ENCODE assay signal across 14 cellular contexts in genomic region chr4:92163348-92163747, GRCh38.
DNase-seq lines count a peak whose midpoint lies in the region; ATAC-seq and TF ChIP-seq lines count a peak whose summit lies in the region.
"Had no signal": no experiment of that assay in that cellular context is flagged by ENCODE, and none has a peak within 500 bp of the region (broad histone marks: within the 10 kb centered on the region; RNA-seq: fewer than 3 reads in every experiment).

No MANE protein-coding gene starts in this region.

- POLR2A ChIA-PET in AG04450 (lab: Yijun Ruan, JAX) = no interaction called here

- no peaks in the 10 kb centered on the region for H3K27me3 ChIP-seq in AG04450 (ENCODE audit: control insufficient read depth, insufficient read depth, low read length)
- H3K27me3 ChIP-seq: thyroid gland had no signal

- H3K4me3 ChIP-seq in AG04450 (ENCODE audit: low read depth, low read length) (no peak overlapping the region), fibroblast of mammary gland (ENCODE audit: control insufficient read depth, low read depth, low read length) (no peak overlapping the region)
- H3K4me3 ChIP-seq: thyroid gland had no signal

- DNase-seq in AG04450 (ENCODE audit: low read depth, low spot score) = no peak
- DNase-seq in OCI-M1 (lab: John Stamatoyannopoulos, UW) = peak; percentile 29
- peak; percentile 1 for DNase-seq in fibroblast of mammary gland (ENCODE audit: low read depth)
- DNase-seq in OCI-M2 (lab: John Stamatoyannopoulos, UW; ENCODE audit: unreplicated experiment) = no peak
- DNase-seq: activated CD4-positive, alpha-beta memory T cell treated with anti-CD3 and anti-CD28 coated beads for 36 hours; head of caudate nucleus; natural killer cell; Right ventricle myocardium superior; stimulated activated CD4-positive, alpha-beta T cell treated with anti-CD3 and anti-CD28 coated beads, Interleukin-2, amount 100 ng/mL, for 48 hours; thyroid gland had no signal

- CTCF ChIA-PET in AG04450 (lab: Charles Lee) = interaction anchor here (0.8 to 1.5 kb wide), 2 partner anchors 1039 to 1745 kb away, joined by 3 read pairs; no protein-coding TSS in a partner anchor

- no peaks in the 10 kb centered on the region for H3K9me3 ChIP-seq in AG04450 (ENCODE audit: control insufficient read depth, insufficient read depth, low read length)
- H3K9me3 ChIP-seq: thyroid gland had no signal

- TF ChIP-seq CTCF in AG04450 (IDR thresholded peaks at IDR 0.05; ENCODE audit: low read depth, low read length) (peak; percentile 46), fibroblast of mammary gland (conservative IDR thresholded peaks at IDR 0.05; ENCODE audit: control insufficient read depth, insufficient read depth, low read depth, low read length) (peak; percentile 18)

- no peak overlapping the region for H3K27ac ChIP-seq in AG04450 (ENCODE audit: low read depth, low read length)
- H3K27ac ChIP-seq: thyroid gland had no signal

- peak; percentile 62 for ATAC-seq in GM18868 (IDR thresholded peaks at IDR 0.05; ENCODE audit: unreplicated experiment)
- ATAC-seq in GM19395 (IDR thresholded peaks at IDR 0.05; ENCODE audit: unreplicated experiment) = no peak
- no peak for ATAC-seq in HG03520 (IDR thresholded peaks at IDR 0.05; ENCODE audit: unreplicated experiment)
- no peak for ATAC-seq in HG03095 (IDR thresholded peaks at IDR 0.05; ENCODE audit: unreplicated experiment)
- ATAC-seq: natural killer cell had no signal

Comparison
In these comparisons a context has a peak if more than half of its experiments do, and no peak if none do; other contexts are left out.
1. DNase-seq: peak in OCI-M1 (single experiment) and fibroblast of mammary gland (single experiment); none in AG04450 (single experiment) and OCI-M2 (single experiment).